Comparison of ENCODE assay signal across 13 cellular contexts in the genomic region with DNA sequence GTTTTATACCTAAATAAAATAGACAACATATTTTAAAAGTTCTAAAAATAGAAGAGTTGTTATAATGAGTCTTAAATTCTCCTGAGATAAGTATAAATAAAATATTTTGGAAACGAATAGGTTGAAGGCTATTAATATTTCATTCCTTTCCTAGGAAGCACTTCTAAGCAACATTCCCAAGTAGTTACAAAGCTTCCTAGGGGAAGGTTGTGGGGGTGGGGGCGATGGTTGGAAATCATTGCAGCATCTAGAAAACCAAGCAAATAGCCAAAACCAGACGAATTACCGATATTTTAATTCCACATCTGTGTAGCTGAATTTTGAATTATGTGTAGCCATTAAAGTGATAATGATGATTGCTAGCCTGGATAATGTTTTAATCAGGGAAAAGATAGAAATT.
"Had no signal": no experiment of that assay in that cellular context is flagged by ENCODE, and none has a peak within 500 bp of the region (broad histone marks: within the 10 kb centered on the region; RNA-seq: fewer than 3 reads in every experiment).

No MANE protein-coding gene starts in this region.

- ATAC-seq: activated T-cell treated with anti-CD3 and anti-CD28 coated beads, Interleukin-2, amount 50 U/mL, for 72 hours; pancreas had no signal

- H3K27ac Mint-ChIP-seq: activated CD4-positive, alpha-beta memory T cell treated with anti-CD3 and anti-CD28 coated beads for 36 hours; activated naive CD8-positive, alpha-beta T cell treated with anti-CD3 and anti-CD28 coated beads for 36 hours had no signal

- H3K4me3 ChIP-seq: coronary artery, pancreas, stomach had no signal

- DNase-seq: activated CD4-positive, alpha-beta memory T cell treated with anti-CD3 and anti-CD28 coated beads for 36 hours; activated gamma-delta T cell treated with Interleukin-2 at 50 U/mL for 16 hours; activated naive CD8-positive, alpha-beta T cell treated with anti-CD3 and anti-CD28 coated beads for 36 hours; activated T-cell treated with anti-CD3 and anti-CD28 coated beads, Interleukin-2, amount 50 U/mL, for 72 hours; effector CD8-positive, alpha-beta T cell; hypothalamus; kidney glomerular epithelial cell; pancreas; stomach; T1000 had no signal

- H3K9me3 ChIP-seq: pancreas, stomach had no signal

- H3K27me3 Mint-ChIP-seq: activated CD4-positive, alpha-beta memory T cell treated with anti-CD3 and anti-CD28 coated beads for 36 hours; activated naive CD8-positive, alpha-beta T cell treated with anti-CD3 and anti-CD28 coated beads for 36 hours had no signal

- H3K4me1 ChIP-seq: pancreas, stomach had no signal

- H3K4me1 Mint-ChIP-seq: neural crest cell had no signal

- H3K27ac ChIP-seq: coronary artery, epithelial cell of prostate, pancreas, stomach had no signal

- H3K27me3 ChIP-seq: pancreas, stomach had no signal

- H3K9me3 Mint-ChIP-seq: activated CD4-positive, alpha-beta memory T cell treated with anti-CD3 and anti-CD28 coated beads for 36 hours; activated naive CD8-positive, alpha-beta T cell treated with anti-CD3 and anti-CD28 coated beads for 36 hours; activated T-cell treated with anti-CD3 and anti-CD28 coated beads, Interleukin-2, amount 50 U/mL, for 72 hours; neural crest cell had no signal

- H3K4me3 Mint-ChIP-seq: activated CD4-positive, alpha-beta memory T cell treated with anti-CD3 and anti-CD28 coated beads for 36 hours; activated naive CD8-positive, alpha-beta T cell treated with anti-CD3 and anti-CD28 coated beads for 36 hours; activated T-cell treated with anti-CD3 and anti-CD28 coated beads, Interleukin-2, amount 50 U/mL, for 72 hours; neural crest cell had no signal
